1 cellular context compared by ENCODE assay signal in genomic region chr3:124789103-124789502, GRCh38.
TF ChIP-seq lines count a peak whose summit lies in the region.

No MANE protein-coding gene starts in this region.

TF ChIP-seq in K562, 482 proteins besides CTCF, POLR2A, EP300 and RAD21:
- TF ChIP-seq RFX1 (IDR thresholded peaks at IDR 0.05) (0 out of 2 replicates have a peak, but pooled peaks have one; percentile 18), HMBOX1 (IDR thresholded peaks at IDR 0.05) (peak; percentile 71)
